ENCODE assay signal across 1 cellular context in the genomic region with DNA sequence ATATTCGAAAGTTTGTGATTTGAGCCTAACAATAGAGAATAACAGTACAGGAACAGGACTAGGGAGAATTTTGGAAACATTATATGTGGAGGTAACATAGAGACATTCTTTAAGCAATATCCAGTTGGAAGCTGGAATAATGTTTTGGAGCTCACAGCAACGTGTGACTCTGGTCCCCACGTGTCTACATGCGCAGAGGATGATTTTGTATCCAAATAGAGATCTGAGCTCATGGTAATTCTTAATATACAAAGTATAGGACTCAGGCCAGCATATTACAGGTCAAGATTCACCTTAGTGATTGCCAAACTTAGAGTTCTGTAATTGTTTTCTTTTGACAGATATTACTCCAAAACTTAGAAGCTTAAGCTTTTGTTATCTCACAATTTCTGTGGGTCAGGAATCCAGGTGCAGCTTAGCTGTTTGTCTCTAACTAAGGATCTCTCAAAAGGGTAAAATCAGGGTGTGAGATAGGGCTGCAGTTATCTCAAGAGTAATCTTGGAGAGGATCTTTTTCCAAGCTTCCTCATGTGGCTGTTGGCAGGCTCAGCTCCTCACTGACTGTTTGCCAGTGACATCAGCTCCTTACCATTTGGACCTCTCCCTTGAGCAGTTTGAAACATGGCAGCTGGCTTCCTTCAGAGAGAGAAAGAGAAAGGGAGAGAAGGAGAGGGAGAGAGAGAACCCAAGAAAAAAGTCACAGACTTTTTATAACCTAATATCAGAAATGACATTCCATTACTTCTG.
TF ChIP-seq lines count a peak whose summit lies in the region.

No MANE protein-coding gene starts in this region.

TF ChIP-seq in HepG2, 621 proteins besides CTCF, POLR2A, EP300 and RAD21 (continued from another document):
- TF ChIP-seq, protein P1, sequence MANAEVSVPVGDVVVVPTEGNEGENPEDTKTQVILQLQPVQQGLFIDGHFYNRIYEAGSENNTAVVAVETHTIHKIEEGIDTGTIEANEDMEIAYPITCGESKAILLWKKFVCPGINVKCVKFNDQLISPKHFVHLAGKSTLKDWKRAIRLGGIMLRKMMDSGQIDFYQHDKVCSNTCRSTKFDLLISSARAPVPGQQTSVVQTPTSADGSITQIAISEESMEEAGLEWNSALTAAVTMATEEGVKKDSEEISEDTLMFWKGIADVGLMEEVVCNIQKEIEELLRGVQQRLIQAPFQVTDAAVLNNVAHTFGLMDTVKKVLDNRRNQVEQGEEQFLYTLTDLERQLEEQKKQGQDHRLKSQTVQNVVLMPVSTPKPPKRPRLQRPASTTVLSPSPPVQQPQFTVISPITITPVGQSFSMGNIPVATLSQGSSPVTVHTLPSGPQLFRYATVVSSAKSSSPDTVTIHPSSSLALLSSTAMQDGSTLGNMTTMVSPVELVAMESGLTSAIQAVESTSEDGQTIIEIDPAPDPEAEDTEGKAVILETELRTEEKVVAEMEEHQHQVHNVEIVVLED (CRISPR knock-in tag; IDR thresholded peaks at IDR 0.05; ENCODE audit: borderline replicate concordance), result no peak
- no peak for TF ChIP-seq MTF1 (CRISPR knock-in tag; IDR thresholded peaks at IDR 0.05)
- TF ChIP-seq, protein P2, sequence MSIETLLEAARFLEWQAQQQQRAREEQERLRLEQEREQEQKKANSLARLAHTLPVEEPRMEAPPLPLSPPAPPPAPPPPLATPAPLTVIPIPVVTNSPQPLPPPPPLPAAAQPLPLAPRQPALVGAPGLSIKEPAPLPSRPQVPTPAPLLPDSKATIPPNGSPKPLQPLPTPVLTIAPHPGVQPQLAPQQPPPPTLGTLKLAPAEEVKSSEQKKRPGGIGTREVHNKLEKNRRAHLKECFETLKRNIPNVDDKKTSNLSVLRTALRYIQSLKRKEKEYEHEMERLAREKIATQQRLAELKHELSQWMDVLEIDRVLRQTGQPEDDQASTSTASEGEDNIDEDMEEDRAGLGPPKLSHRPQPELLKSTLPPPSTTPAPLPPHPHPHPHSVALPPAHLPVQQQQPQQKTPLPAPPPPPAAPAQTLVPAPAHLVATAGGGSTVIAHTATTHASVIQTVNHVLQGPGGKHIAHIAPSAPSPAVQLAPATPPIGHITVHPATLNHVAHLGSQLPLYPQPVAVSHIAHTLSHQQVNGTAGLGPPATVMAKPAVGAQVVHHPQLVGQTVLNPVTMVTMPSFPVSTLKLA (IDR thresholded peaks at IDR 0.05), result no peak
- no peak for TF ChIP-seq MLLT10 (CRISPR knock-in tag; IDR thresholded peaks at IDR 0.05)
- no peak for TF ChIP-seq PAF1 (CRISPR knock-in tag; IDR thresholded peaks at IDR 0.05)
- TF ChIP-seq, protein P3, sequence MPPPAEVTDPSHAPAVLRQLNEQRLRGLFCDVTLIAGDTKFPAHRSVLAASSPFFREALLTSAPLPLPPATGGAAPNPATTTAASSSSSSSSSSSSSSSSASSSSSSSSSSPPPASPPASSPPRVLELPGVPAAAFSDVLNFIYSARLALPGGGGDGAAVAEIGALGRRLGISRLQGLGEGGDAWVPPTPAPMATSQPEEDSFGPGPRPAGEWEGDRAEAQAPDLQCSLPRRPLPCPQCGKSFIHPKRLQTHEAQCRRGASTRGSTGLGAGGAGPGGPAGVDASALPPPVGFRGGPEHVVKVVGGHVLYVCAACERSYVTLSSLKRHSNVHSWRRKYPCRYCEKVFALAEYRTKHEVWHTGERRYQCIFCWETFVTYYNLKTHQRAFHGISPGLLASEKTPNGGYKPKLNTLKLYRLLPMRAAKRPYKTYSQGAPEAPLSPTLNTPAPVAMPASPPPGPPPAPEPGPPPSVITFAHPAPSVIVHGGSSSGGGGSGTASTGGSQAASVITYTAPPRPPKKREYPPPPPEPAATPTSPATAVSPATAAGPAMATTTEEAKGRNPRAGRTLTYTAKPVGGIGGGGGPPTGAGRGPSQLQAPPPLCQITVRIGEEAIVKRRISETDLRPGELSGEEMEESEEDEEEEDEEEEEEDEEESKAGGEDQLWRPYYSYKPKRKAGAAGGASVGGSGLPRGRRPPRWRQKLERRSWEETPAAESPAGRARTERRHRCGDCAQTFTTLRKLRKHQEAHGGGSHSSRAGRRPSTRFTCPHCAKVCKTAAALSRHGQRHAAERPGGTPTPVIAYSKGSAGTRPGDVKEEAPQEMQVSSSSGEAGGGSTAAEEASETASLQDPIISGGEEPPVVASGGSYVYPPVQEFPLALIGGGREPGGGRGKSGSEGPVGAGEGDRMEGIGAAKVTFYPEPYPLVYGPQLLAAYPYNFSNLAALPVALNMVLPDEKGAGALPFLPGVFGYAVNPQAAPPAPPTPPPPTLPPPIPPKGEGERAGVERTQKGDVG (CRISPR knock-in tag; IDR thresholded peaks at IDR 0.05; ENCODE audit: borderline replicate concordance), result no peak
- TF ChIP-seq SOX6 (IDR thresholded peaks at IDR 0.05), result no peak
- TF ChIP-seq SOX6 (CRISPR knock-in tag; IDR thresholded peaks at IDR 0.05), result no peak
